17 cellular contexts compared by ENCODE assay signal in the genomic region with DNA sequence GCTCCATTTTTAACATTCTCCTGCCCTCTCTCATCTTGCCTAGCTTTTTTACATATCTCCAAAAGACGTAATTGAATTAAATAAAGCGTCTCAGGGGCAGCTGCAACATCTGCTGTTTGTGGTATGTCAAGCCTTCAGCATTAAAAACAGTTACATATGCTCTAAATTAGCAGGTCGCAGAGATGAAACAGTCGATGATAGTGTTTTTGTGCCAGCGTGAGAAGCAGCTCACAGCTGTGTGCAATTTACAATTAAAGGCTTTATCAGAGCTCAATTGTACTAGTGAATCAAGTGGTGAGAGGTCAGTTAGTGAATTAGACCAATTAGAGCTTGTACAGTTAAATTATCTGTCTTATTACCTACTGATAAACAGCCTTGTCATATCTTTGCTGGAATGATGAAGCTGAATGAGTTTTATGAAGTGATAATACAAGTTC.
A peak's percentile ranks its signal among the peaks of the same experiment; 100 is the strongest.
DNase-seq lines count a peak whose midpoint lies in the region; ATAC-seq and TF ChIP-seq lines count a peak whose summit lies in the region.
"Had no signal": no experiment of that assay in that cellular context is flagged by ENCODE, and none has a peak within 500 bp of the region (broad histone marks: within the 10 kb centered on the region; RNA-seq: fewer than 3 reads in every experiment).

No MANE protein-coding gene starts in this region.

- H3K27ac Mint-ChIP-seq in T-helper 2 cell treated with Interferon-gamma antibody and Interleukin-4, amounts not matched to agents 5 μg/mL and 100 μg/mL, for 36 hours = no peak overlapping the region
- H3K27ac Mint-ChIP-seq: type B pancreatic cell had no signal

- TF ChIP-seq RAD21 in SK-N-SH (IDR thresholded peaks at IDR 0.05; ENCODE audit: low read length) = no peak

- DNase-seq in Karpas-422 (peak; percentile 98), NCI-H2171 treated with DMSO at 0.1 percent for 48 hours (lab: John Stamatoyannopoulos, UW) (peak; percentile 97), SK-N-SH (peak; percentile 59), neuronal stem cell (ENCODE audit: low spot score) (peak; percentile 4), HEK293T (ENCODE audit: extremely low spot score) (no peak)
- no peak for DNase-seq in T-helper 2 cell treated with Interferon-gamma antibody and Interleukin-4, amounts not matched to agents 5 μg/mL and 100 μg/mL, for 36 hours (ENCODE audit: low spot score)
- DNase-seq: activated naive CD4-positive, alpha-beta T cell; colonic mucosa; NCI-H1048; stimulated activated naive CD8-positive, alpha-beta T cell treated with anti-CD3 and anti-CD28 coated beads, Interleukin-15, Interleukin-2, amounts not matched to agents 100 U/mL and 50 U/mL, for 24 hours had no signal

- no peak overlapping the region for H3K4ac ChIP-seq in neuronal stem cell (ENCODE audit: low read length)

- H3K9me3 Mint-ChIP-seq in T-helper 2 cell treated with Interferon-gamma antibody and Interleukin-4, amounts not matched to agents 5 μg/mL and 100 μg/mL, for 36 hours = no peaks in the 10 kb centered on the region

- TF ChIP-seq CTCF in SK-N-SH (IDR thresholded peaks at IDR 0.05) = no peak

- CTCF ChIA-PET in SK-N-SH (lab: Yijun Ruan, JAX) (interaction anchor here (0.6 to 1.3 kb wide), 7 partner anchors 9 to 1224 kb away, joined by 3 to 5 read pairs (median 4); no protein-coding TSS in a partner anchor), HEK293T (lab: Yijun Ruan, JAX) (no interaction called here)

- no peaks in the 10 kb centered on the region for H3F3A ChIP-seq in SK-N-SH (replicated peaks; ENCODE audit: insufficient read depth)

- ATAC-seq in GM18502 (IDR thresholded peaks at IDR 0.05; ENCODE audit: poor library complexity, unreplicated experiment) (no peak), HG03378 (IDR thresholded peaks at IDR 0.05; ENCODE audit: unreplicated experiment) (no peak)
- ATAC-seq: K562; Right ventricle myocardium inferior; stimulated activated naive CD8-positive, alpha-beta T cell treated with anti-CD3 and anti-CD28 coated beads, Interleukin-15, Interleukin-2, amounts not matched to agents 100 U/mL and 50 U/mL, for 24 hours had no signal

- H3K18ac ChIP-seq in neuronal stem cell (ENCODE audit: low read length) = no peak overlapping the region

- H3K4me2 ChIP-seq in Karpas-422 (ENCODE audit: low read depth, low read length, poor library complexity, severe bottlenecking) (peak overlapping the region; percentile 55), SK-N-SH (no peak overlapping the region), neuronal stem cell (ENCODE audit: insufficient read depth, low read length, poor library complexity, severe bottlenecking) (no peak overlapping the region)
- H3K4me2 ChIP-seq: BLaER1 had no signal

- POLR2A ChIA-PET in SK-N-SH (lab: Yijun Ruan, JAX) (no interaction called here), HEK293T (lab: Yijun Ruan, JAX) (no interaction called here)

- peak overlapping the region; percentile 67 for H3K9ac ChIP-seq in Karpas-422 (ENCODE audit: low read length)
- H3K9ac ChIP-seq in SK-N-SH = no peak overlapping the region
- H3K9ac ChIP-seq in neuronal stem cell (ENCODE audit: low read depth, low read length, poor library complexity) = no peak overlapping the region
- H3K9ac ChIP-seq: BLaER1 had no signal

- no peaks in the 10 kb centered on the region for H4K20me1 ChIP-seq in Karpas-422 (ENCODE audit: insufficient read depth, low read depth, low read length)
- H4K20me1 ChIP-seq in SK-N-SH (ENCODE audit: insufficient read depth) = no peaks in the 10 kb centered on the region
- H4K20me1 ChIP-seq: BLaER1 had no signal

- H2BK12ac ChIP-seq in neuronal stem cell (ENCODE audit: low read length) = no peak overlapping the region

- H3K36me3 ChIP-seq in Karpas-422 (ENCODE audit: insufficient read depth, low read length) (peaks cover 2% of the 10 kb centered on the region; the same call in 1 of the 2 replicates), SK-N-SH (replicated peaks in 1 of 2; ENCODE audit: control insufficient read depth in 1 of 2, insufficient read depth in 2 of 2, low read length in 1 of 2) (no peaks in the 10 kb centered on the region), neuronal stem cell (replicated peaks in 1 of 2; ENCODE audit: control insufficient read depth in 2 of 2, insufficient read depth in 2 of 2, low read length in 2 of 2) (no peaks in the 10 kb centered on the region)
- H3K36me3 ChIP-seq: BLaER1, colonic mucosa, prostate gland had no signal

- no peaks in the 10 kb centered on the region for H3K36me3 Mint-ChIP-seq in T-helper 2 cell treated with Interferon-gamma antibody and Interleukin-4, amounts not matched to agents 5 μg/mL and 100 μg/mL, for 36 hours (ENCODE audit: low read depth)
- H3K36me3 Mint-ChIP-seq: type B pancreatic cell had no signal

- H3K9me3 ChIP-seq in Karpas-422 (ENCODE audit: low read length) (peaks cover 3% of the 10 kb centered on the region; the same call in 1 of the 2 replicates), SK-N-SH (no peaks in the 10 kb centered on the region; the same call in 1 of the 2 replicates), neuronal stem cell (replicated peaks in 1 of 2; ENCODE audit: control insufficient read depth in 2 of 2, insufficient read depth in 1 of 2, low read depth in 1 of 2, low read length in 2 of 2) (no peaks in the 10 kb centered on the region)
- H3K9me3 ChIP-seq: BLaER1, colonic mucosa, prostate gland had no signal

- no peak overlapping the region for H3K4me3 Mint-ChIP-seq in T-helper 2 cell treated with Interferon-gamma antibody and Interleukin-4, amounts not matched to agents 5 μg/mL and 100 μg/mL, for 36 hours
- H3K4me3 Mint-ChIP-seq: type B pancreatic cell had no signal

- H3K9me2 ChIP-seq in Karpas-422 (replicated peaks; ENCODE audit: insufficient read depth, low read length) (no peaks in the 10 kb centered on the region), SK-N-SH (no peaks in the 10 kb centered on the region)

- H2BK15ac ChIP-seq in neuronal stem cell (ENCODE audit: low read length) = no peak overlapping the region

- no peaks in the 10 kb centered on the region for H3K4me1 Mint-ChIP-seq in T-helper 2 cell treated with Interferon-gamma antibody and Interleukin-4, amounts not matched to agents 5 μg/mL and 100 μg/mL, for 36 hours (ENCODE audit: low read depth)

- H2BK120ac ChIP-seq in neuronal stem cell (ENCODE audit: low read depth, low read length) = no peak overlapping the region

- peak overlapping the region; percentile 99 for H3K27ac ChIP-seq in Karpas-422 (ENCODE audit: low read length)
- peak overlapping the region in 1 of 2 experiments; percentile 67; a peak in 1 of 4 replicates for H3K27ac ChIP-seq in SK-N-SH (ENCODE audit: low read depth in 2 of 2, low read length in 1 of 2)
- H3K27ac ChIP-seq in neuronal stem cell (replicated peaks; ENCODE audit: low read length) = no peak overlapping the region
- H3K27ac ChIP-seq: BLaER1, colonic mucosa, prostate gland had no signal

- no peaks in the 10 kb centered on the region for H3K79me2 ChIP-seq in Karpas-422 (ENCODE audit: low read length)
- no peaks in the 10 kb centered on the region for H3K79me2 ChIP-seq in SK-N-SH (ENCODE audit: insufficient read depth)

- H4K91ac ChIP-seq in neuronal stem cell (ENCODE audit: low read depth, low read length, poor library complexity) = no peak overlapping the region

- no peak overlapping the region for H3K23ac ChIP-seq in neuronal stem cell (ENCODE audit: low read depth, low read length, poor library complexity)

- no peaks in the 10 kb centered on the region for H3K79me1 ChIP-seq in neuronal stem cell (ENCODE audit: low read depth, low read length)

- TF ChIP-seq EP300 in SK-N-SH (IDR thresholded peaks at IDR 0.05; ENCODE audit: borderline replicate concordance in 1 of 2, low read depth in 1 of 2, low read length in 1 of 2) = peak in 1 of 2 experiments; percentile 94; a peak in 2 of 4 replicates

- no peak overlapping the region for H2AFZ ChIP-seq in Karpas-422 (ENCODE audit: low read length)
- H2AFZ ChIP-seq in SK-N-SH (ENCODE audit: low read depth) = no peak overlapping the region
- peak overlapping the region; percentile 25 for H2AFZ ChIP-seq in neuronal stem cell (ENCODE audit: low read length)

- WGBS in SK-N-SH (ENCODE audit: low lambda C conversion rate) = 5% methylated on average over 5 of the region's 5 CpGs
- no CpG with 5 or more reads among the region's 5 CpGs for WGBS in neuronal stem cell (ENCODE audit: extremely low coverage in 2 of 2, insufficient read length in 2 of 2, insufficient replicate concordance in 1 of 2), 2 donors

- H3K4me3 ChIP-seq in Karpas-422 (ENCODE audit: low read length) (peak overlapping the region; percentile 43), SK-N-SH (ENCODE audit: low read depth in 2 of 2, low read length in 1 of 2) (no peak overlapping the region), neuronal stem cell (ENCODE audit: low read length in 2 of 2) (no peak overlapping the region)
- H3K4me3 ChIP-seq: BLaER1, colonic mucosa, K562, prostate gland had no signal

- H3K27me3 ChIP-seq in Karpas-422 (ENCODE audit: low read length) (no peaks in the 10 kb centered on the region), SK-N-SH (ENCODE audit: insufficient read depth) (no peaks in the 10 kb centered on the region), neuronal stem cell (ENCODE audit: control insufficient read depth in 3 of 3, insufficient read depth in 3 of 3, low read depth in 1 of 3, low read length in 3 of 3) (no peaks in the 10 kb centered on the region)
- H3K27me3 ChIP-seq: BLaER1, colonic mucosa had no signal

- H2BK5ac ChIP-seq in neuronal stem cell (ENCODE audit: low read length) = no peak overlapping the region

- no peak overlapping the region for H4K8ac ChIP-seq in neuronal stem cell (ENCODE audit: low read depth, low read length)

- no peak overlapping the region for H2AK5ac ChIP-seq in neuronal stem cell (ENCODE audit: low read depth, low read length)

- no peaks in the 10 kb centered on the region for H3K27me3 Mint-ChIP-seq in T-helper 2 cell treated with Interferon-gamma antibody and Interleukin-4, amounts not matched to agents 5 μg/mL and 100 μg/mL, for 36 hours (ENCODE audit: low read depth)
- H3K27me3 Mint-ChIP-seq: type B pancreatic cell had no signal

- H3K4me1 ChIP-seq in Karpas-422 (ENCODE audit: low read length) = peaks cover 68% of the 10 kb centered on the region
- H3K4me1 ChIP-seq in SK-N-SH (ENCODE audit: control insufficient read depth in 1 of 2, insufficient read depth in 2 of 2, low read depth in 1 of 2, low read length in 1 of 2) = peaks cover 0 to 19% of the 10 kb centered on the region in 2 experiments; a peak in 2 of 4 replicates
- peaks cover 0 to 6% of the 10 kb centered on the region in 2 donors for H3K4me1 ChIP-seq in neuronal stem cell (ENCODE audit: control insufficient read depth in 2 of 2, insufficient read depth in 1 of 2, low read depth in 1 of 2, low read length in 2 of 2)
- H3K4me1 ChIP-seq: colonic mucosa, prostate gland had no signal

- H3K14ac ChIP-seq in neuronal stem cell (ENCODE audit: low read length) = no peak overlapping the region

TF ChIP-seq in SK-N-SH, 30 proteins besides CTCF, POLR2A, EP300 and RAD21 (continues in another document):
- TF ChIP-seq FOXJ3 (CRISPR knock-in tag; IDR thresholded peaks at IDR 0.05) (peak; percentile 93), CHD2 (IDR thresholded peaks at IDR 0.05; ENCODE audit: low read length, partially characterized antibody) (peak; percentile 88)

TF ChIP-seq in HEK293T, 16 proteins besides CTCF, POLR2A, EP300 and RAD21 (continues in another document):
- no peak for TF ChIP-seq BHLHE40 (IDR thresholded peaks at IDR 0.05; ENCODE audit: borderline replicate concordance)
- TF ChIP-seq NFRKB (IDR thresholded peaks at IDR 0.05) = no peak
- no peak for TF ChIP-seq SUZ12 (IDR thresholded peaks at IDR 0.05)
- no peak for TF ChIP-seq FOXK2 (IDR thresholded peaks at IDR 0.05)
- no peak for TF ChIP-seq TARDBP (IDR thresholded peaks at IDR 0.05)

Comparison
In these comparisons a context has a peak if more than half of its experiments do, and no peak if none do; other contexts are left out.
1. DNase-seq: peak in Karpas-422 (single experiment), NCI-H2171 treated with DMSO at 0.1 percent for 48 hours (single experiment), SK-N-SH (single experiment) and neuronal stem cell (single experiment); none in T-helper 2 cell treated with Interferon-gamma antibody and Interleukin-4, amounts not matched to agents 5 μg/mL and 100 μg/mL, for 36 hours (single experiment) and HEK293T (single experiment).